In genomic region chr14:91694643-91695042, GRCh38 we compare ENCODE assay signal across 33 cellular contexts. TPM values are rescaled to one million over a fixed set of nuclear protein-coding genes. Genes with fewer than 3 reads are reported as not detected.
"Had no signal": no experiment of that assay in that cellular context is flagged by ENCODE, and none has a peak within 500 bp of the region (broad histone marks: within the 10 kb centered on the region; RNA-seq: fewer than 3 reads in every experiment).

No MANE protein-coding gene starts in this region.

- FAIRE-seq: colon had no signal

- H3K4me1 ChIP-seq: adrenal gland, esophagus muscularis mucosa, foreskin keratinocyte, gastrocnemius medialis had no signal

- H3K36me3 ChIP-seq: adrenal gland, esophagus muscularis mucosa, gastrocnemius medialis, WERI-Rb-1 had no signal

- H3K27me3 ChIP-seq: adrenal gland, body of pancreas, esophagus muscularis mucosa, gastrocnemius medialis had no signal

- H3K9me3 ChIP-seq: adrenal gland, body of pancreas had no signal

- H3K4me3 ChIP-seq: adrenal gland, body of pancreas, esophagus muscularis mucosa, gastrocnemius medialis had no signal

- H3K27ac ChIP-seq: adrenal gland, body of pancreas, esophagus muscularis mucosa, foreskin keratinocyte, gastrocnemius medialis, WERI-Rb-1 had no signal

- DNase-seq: activated CD4-positive, alpha-beta memory T cell treated with anti-CD3 and anti-CD28 coated beads for 36 hours; activated CD4-positive, alpha-beta T cell treated with anti-CD3 and anti-CD28 coated beads for 36 hours; activated CD4-positive, alpha-beta T cell treated with anti-CD3 and anti-CD28 coated beads, Interleukin-2, amount 10 ng/mL, durations not matched to agents 24 days and 14 days; activated CD4-positive, CD25-positive, alpha-beta regulatory T cell; activated CD4-positive, CD25-positive, alpha-beta regulatory T cell treated with anti-CD3 and anti-CD28 coated beads, Interleukin-2, amount 50 U/mL, for 72 hours; activated CD8-positive, alpha-beta memory T cell treated with anti-CD3 and anti-CD28 coated beads, Interleukin-2, amount 10 ng/mL, durations not matched to agents 7 days and 5 days; activated CD8-positive, alpha-beta memory T cell treated with anti-CD3 and anti-CD28 coated beads, Interleukin-2, amount 50 U/mL, for 4 hours; activated CD8-positive, alpha-beta T cell treated with anti-CD3 and anti-CD28 coated beads, Interleukin-2, amount 10 ng/mL, durations not matched to agents 7 days and 5 days; activated effector memory CD4-positive, alpha-beta T cell treated with anti-CD3 and anti-CD28 coated beads, Interleukin-2, amount 50 U/mL, for 16 hours; activated naive CD4-positive, alpha-beta T cell treated with anti-CD3 and anti-CD28 coated beads for 36 hours; activated naive CD8-positive, alpha-beta T cell treated with anti-CD3 and anti-CD28 coated beads for 36 hours; activated naive CD8-positive, alpha-beta T cell treated with anti-CD3 and anti-CD28 coated beads, Interleukin-2, amount 50 U/mL, for 24 hours; activated T-cell treated with anti-CD3 and anti-CD28 coated beads, Interleukin-2, amount 50 U/mL, for 1 hour; activated T-cell treated with anti-CD3 and anti-CD28 coated beads, Interleukin-2, amount 50 U/mL, for 48 hours; adrenal gland; amygdala; aorta; body of pancreas; caudate nucleus; cortex of kidney; dermis blood vessel endothelial cell; effector CD4-positive, alpha-beta T cell; effector memory CD8-positive, alpha-beta T cell; erythroblast; foreskin keratinocyte; gastrocnemius medialis; T-helper 1 cell; T-helper 17 cell; T1000; WERI-Rb-1 had no signal

- ATAC-seq: activated CD4-positive, alpha-beta T cell treated with anti-CD3 and anti-CD28 coated beads for 36 hours; activated CD8-positive, alpha-beta memory T cell treated with anti-CD3 and anti-CD28 coated beads, Interleukin-2, amount 10 ng/mL, durations not matched to agents 7 days and 5 days; activated CD8-positive, alpha-beta T cell treated with anti-CD3 and anti-CD28 coated beads, Interleukin-2, amount 10 ng/mL, durations not matched to agents 7 days and 5 days; activated naive CD8-positive, alpha-beta T cell treated with anti-CD3 and anti-CD28 coated beads, Interleukin-2, amount 50 U/mL, for 24 hours; body of pancreas; effector memory CD8-positive, alpha-beta T cell; foreskin keratinocyte; gastrocnemius medialis; T-helper 17 cell had no signal

RNA-seq across cellular contexts. Expression of gene CATSPERB, which starts 37.2 kb away (rescaled TPM):
- total RNA-seq: activated CD8-positive, alpha-beta memory T cell treated with anti-CD3 and anti-CD28 coated beads for 36 hours had no signal
